Comparison of ENCODE assay signal across 8 cellular contexts in genomic region chr17:64599187-64599676, GRCh38.
DNase-seq lines count a peak whose midpoint lies in the region; TF ChIP-seq lines count a peak whose summit lies in the region.

No MANE protein-coding gene starts in this region.

- H3K36me3 ChIP-seq in SK-N-SH (replicated peaks in 1 of 2; ENCODE audit: control insufficient read depth in 1 of 2, insufficient read depth in 2 of 2, low read length in 1 of 2) = peaks cover 23 to 67% of the 10 kb centered on the region in 2 experiments
- peaks cover 25% of the 10 kb centered on the region for H3K36me3 ChIP-seq in brain microvascular endothelial cell (replicated peaks)

- H3K9ac ChIP-seq in H9 (ENCODE audit: extremely low read depth, insufficient read length, low read length) (no peak overlapping the region), SK-N-SH (no peak overlapping the region)

- no peak overlapping the region for H4K91ac ChIP-seq in H9 (ENCODE audit: insufficient read length, low read depth, low read length)

- H4K5ac ChIP-seq in H9 (ENCODE audit: insufficient read length, low read depth, low read length) = no peak overlapping the region

- no CpG with 5 or more reads among the region's 10 CpGs for WGBS in H9 (ENCODE audit: extremely low coverage, insufficient read length, low lambda C conversion rate)
- WGBS in SK-N-SH (ENCODE audit: low lambda C conversion rate) = 94% methylated on average over 10 of the region's 10 CpGs

- H2AFZ ChIP-seq in H9 (ENCODE audit: low read length) (no peak overlapping the region), SK-N-SH (ENCODE audit: low read depth) (no peak overlapping the region)

- H3K9me3 ChIP-seq in H9 (ENCODE audit: control insufficient read depth, low read depth, low read length) (no peaks in the 10 kb centered on the region), SK-N-SH (no peaks in the 10 kb centered on the region)

- no peaks in the 10 kb centered on the region for H3K23me2 ChIP-seq in H9 (ENCODE audit: insufficient read length, low read depth, low read length, poor library complexity, severe bottlenecking)

- H2BK15ac ChIP-seq in H9 (ENCODE audit: low read depth, low read length) = no peak overlapping the region

- peaks cover 0 to 8% of the 10 kb centered on the region in 2 experiments; a peak in 2 of 4 replicates for H3K4me1 Mint-ChIP-seq in H9
- peaks cover 31% of the 10 kb centered on the region for H3K4me1 Mint-ChIP-seq in activated naive CD4-positive, alpha-beta T cell treated with anti-CD3 and anti-CD28 coated beads for 36 hours (ENCODE audit: low read depth)

- no peak for TF ChIP-seq RAD21 in SK-N-SH (IDR thresholded peaks at IDR 0.05; ENCODE audit: low read length)

- H3K56ac ChIP-seq in H9 (ENCODE audit: insufficient read length, low read depth, low read length) = no peak overlapping the region

- DNase-seq in CMK (ENCODE audit: low read depth) (peak; percentile 24), H9 (peak; percentile 41), SK-N-SH (no peak), brain microvascular endothelial cell (no peak), NCI-H1417 treated with DMSO at 0.1 percent for 48 hours (lab: John Stamatoyannopoulos, UW) (no peak), RKO (ENCODE audit: low spot score) (no peak)
- peak; percentile 77 for DNase-seq in activated naive CD4-positive, alpha-beta T cell treated with anti-CD3 and anti-CD28 coated beads for 36 hours
- peak; percentile 28 for DNase-seq in stimulated activated CD4-positive, alpha-beta T cell treated with anti-CD3 and anti-CD28 coated beads, Interleukin-4, amount 100 ng/mL, for 1 hour

- H3K4ac ChIP-seq in H9 (ENCODE audit: low read depth, low read length) = no peak overlapping the region

- no peak overlapping the region for H3T11ph ChIP-seq in H9 (ENCODE audit: low read length)

- CTCF ChIA-PET in SK-N-SH (lab: Yijun Ruan, JAX) = interaction anchor here (1.0 to 1.5 kb wide), 4 partner anchors 19 to 181 kb away, joined by 3 to 4 read pairs (median 4); no protein-coding TSS in a partner anchor
- CTCF ChIA-PET in activated naive CD4-positive, alpha-beta T cell treated with anti-CD3 and anti-CD28 coated beads for 36 hours (lab: Charles Lee) = interaction anchor here (0.6 to 1.3 kb wide), 5 partner anchors 18 to 182 kb away, joined by 3 to 5 read pairs (median 4); no protein-coding TSS in a partner anchor

- intact Hi-C loops in activated naive CD4-positive, alpha-beta T cell treated with anti-CD3 and anti-CD28 coated beads for 36 hours (cut with micrococcal nuclease) = loop anchor here (1.0 to 2.0 kb wide), 4 partner anchors 50 to 178 kb away; partner anchors contain the start of genes CEP95, DDX5 and POLG2

- no peak overlapping the region for H2BK5ac ChIP-seq in H9 (ENCODE audit: insufficient read length, low read length)

- in situ Hi-C loops in brain microvascular endothelial cell (cut with HindIII; ENCODE audit: low pct_ligation_motif_present, low sequenced_read_pairs) = no loop called here

- H3K9me3 Mint-ChIP-seq in H9 = no peaks in the 10 kb centered on the region
- H3K9me3 Mint-ChIP-seq in activated naive CD4-positive, alpha-beta T cell treated with anti-CD3 and anti-CD28 coated beads for 36 hours = no peaks in the 10 kb centered on the region

- H3K23ac ChIP-seq in H9 (ENCODE audit: insufficient read length, low read depth, low read length) = no peak overlapping the region

- H3K18ac ChIP-seq in H9 (ENCODE audit: insufficient read length, low read depth, low read length) = no peak overlapping the region

- H3K27ac Mint-ChIP-seq in H9 = peak overlapping the region in 2 of 3 experiments; percentile 33 to 36; a peak in 2 of 7 replicates
- peak overlapping the region; percentile 88 for H3K27ac Mint-ChIP-seq in activated naive CD4-positive, alpha-beta T cell treated with anti-CD3 and anti-CD28 coated beads for 36 hours

- POLR2A ChIA-PET in SK-N-SH (lab: Yijun Ruan, JAX) = no interaction called here

- H4K20me1 ChIP-seq in H9 (ENCODE audit: control insufficient read depth, insufficient read depth, insufficient read length) (no peaks in the 10 kb centered on the region), SK-N-SH (ENCODE audit: insufficient read depth) (peaks cover 93% of the 10 kb centered on the region)

- no peak overlapping the region for H3K14ac ChIP-seq in H9 (ENCODE audit: insufficient read depth, low read length)

- TF ChIP-seq EP300 in SK-N-SH (IDR thresholded peaks at IDR 0.05; ENCODE audit: borderline replicate concordance in 1 of 2, low read depth in 1 of 2, low read length in 1 of 2) = no peak

- H2BK120ac ChIP-seq in H9 (ENCODE audit: low read depth, low read length, poor library complexity, severe bottlenecking) = no peak overlapping the region

- H3K79me1 ChIP-seq in H9 (ENCODE audit: insufficient read depth, low read depth, low read length, poor library complexity, severe bottlenecking) = no peaks in the 10 kb centered on the region

- H3K4me3 Mint-ChIP-seq in H9 = no peak overlapping the region
- H3K4me3 Mint-ChIP-seq in activated naive CD4-positive, alpha-beta T cell treated with anti-CD3 and anti-CD28 coated beads for 36 hours = peak overlapping the region; percentile 77

- TF ChIP-seq CTCF in H9 (conservative IDR thresholded peaks at IDR 0.05) (no peak), SK-N-SH (IDR thresholded peaks at IDR 0.05) (no peak), brain microvascular endothelial cell (IDR thresholded peaks at IDR 0.05; ENCODE audit: low read depth, low read length, missing control alignments) (no peak)

- H3K36me3 Mint-ChIP-seq in H9 (ENCODE audit: insufficient read depth in 1 of 3, low read depth in 3 of 3) = peaks cover 5 to 11% (median 9%) of the 10 kb centered on the region in 3 experiments; a peak in 5 of 7 replicates
- H3K36me3 Mint-ChIP-seq in activated naive CD4-positive, alpha-beta T cell treated with anti-CD3 and anti-CD28 coated beads for 36 hours (ENCODE audit: low read depth) = peaks cover 6% of the 10 kb centered on the region

- no peak overlapping the region for H2BK20ac ChIP-seq in H9 (ENCODE audit: low read depth, low read length, poor library complexity, severe bottlenecking)

- H2BK12ac ChIP-seq in H9 (ENCODE audit: insufficient read length, low read depth, low read length) = no peak overlapping the region

- H2AK5ac ChIP-seq in H9 (ENCODE audit: insufficient read length, low read length) = no peak overlapping the region

- no peak overlapping the region for H4K8ac ChIP-seq in H9 (replicated peaks; ENCODE audit: insufficient read length, low read depth, low read length)

- peaks cover 69% of the 10 kb centered on the region for H3F3A ChIP-seq in SK-N-SH (replicated peaks; ENCODE audit: insufficient read depth)

- H3K79me2 ChIP-seq in H9 (ENCODE audit: insufficient read depth, low read length) = no peaks in the 10 kb centered on the region; the same call in 1 of the 2 replicates
- H3K79me2 ChIP-seq in SK-N-SH (ENCODE audit: insufficient read depth) = peaks cover 100% of the 10 kb centered on the region

- H3K4me3 ChIP-seq in SK-N-SH (ENCODE audit: low read depth in 2 of 2, low read length in 1 of 2) (no peak overlapping the region), brain microvascular endothelial cell (ENCODE audit: low read depth, low read length) (no peak overlapping the region)

- H3K27me3 Mint-ChIP-seq in H9 (ENCODE audit: low read depth) = no peaks in the 10 kb centered on the region
- H3K27me3 Mint-ChIP-seq in activated naive CD4-positive, alpha-beta T cell treated with anti-CD3 and anti-CD28 coated beads for 36 hours (ENCODE audit: low read depth) = no peaks in the 10 kb centered on the region

- H3K27ac ChIP-seq in H9 (ENCODE audit: insufficient read length, low read depth, low read length) (no peak overlapping the region), SK-N-SH (ENCODE audit: low read depth in 2 of 2, low read length in 1 of 2) (peak overlapping the region in 1 of 2 experiments; percentile 15; a peak in 1 of 4 replicates), brain microvascular endothelial cell (no peak overlapping the region)

- H3K27me3 ChIP-seq in H9 (ENCODE audit: insufficient read depth, low read length) (no peaks in the 10 kb centered on the region), SK-N-SH (ENCODE audit: insufficient read depth) (no peaks in the 10 kb centered on the region), brain microvascular endothelial cell (replicated peaks) (no peaks in the 10 kb centered on the region)

- H3K9me2 ChIP-seq in SK-N-SH = no peaks in the 10 kb centered on the region

- no peaks in the 10 kb centered on the region for H3K4me1 ChIP-seq in H9 (ENCODE audit: insufficient read depth, low read length)
- peaks cover 0 to 12% of the 10 kb centered on the region in 2 experiments; a peak in 2 of 4 replicates for H3K4me1 ChIP-seq in SK-N-SH (ENCODE audit: control insufficient read depth in 1 of 2, insufficient read depth in 2 of 2, low read depth in 1 of 2, low read length in 1 of 2)

- H3K4me2 ChIP-seq in H9 (ENCODE audit: insufficient read depth, insufficient read length, low read length) = no peak overlapping the region
- H3K4me2 ChIP-seq in SK-N-SH = no peak overlapping the region

TF ChIP-seq in SK-N-SH, 30 proteins besides CTCF, POLR2A, EP300 and RAD21:
- peak; percentile 14; the same call in 1 of the 2 replicates for TF ChIP-seq POLR2AphosphoS5 (IDR thresholded peaks at IDR 0.05; ENCODE audit: low read depth, low read length)
- TF ChIP-seq SIN3A (IDR thresholded peaks at IDR 0.05; ENCODE audit: borderline replicate concordance, low read depth, low read length) = no peak
- no peak for TF ChIP-seq RXRA (IDR thresholded peaks at IDR 0.05; ENCODE audit: borderline replicate concordance, low read depth)
- no peak for TF ChIP-seq YY1 (IDR thresholded peaks at IDR 0.05; ENCODE audit: low read depth)
- no peak for TF ChIP-seq TCF12 (IDR thresholded peaks at IDR 0.05)
- TF ChIP-seq SMC3 (IDR thresholded peaks at IDR 0.05; ENCODE audit: low read depth, low read length) = no peak
- no peak for TF ChIP-seq EZH2phosphoT487 (IDR thresholded peaks at IDR 0.05; ENCODE audit: borderline replicate concordance, low read depth)
- TF ChIP-seq FOXM1 (IDR thresholded peaks at IDR 0.05; ENCODE audit: low read depth) = no peak
- TF ChIP-seq MEF2A (IDR thresholded peaks at IDR 0.05; ENCODE audit: borderline replicate concordance, low read depth) = no peak

Comparison
In these comparisons a context has a peak if more than half of its experiments do, and no peak if none do; other contexts are left out.
1. DNase-seq: peak in CMK (single experiment), H9 (single experiment), activated naive CD4-positive, alpha-beta T cell treated with anti-CD3 and anti-CD28 coated beads for 36 hours (single experiment) and stimulated activated CD4-positive, alpha-beta T cell treated with anti-CD3 and anti-CD28 coated beads, Interleukin-4, amount 100 ng/mL, for 1 hour (single experiment); none in SK-N-SH (single experiment), brain microvascular endothelial cell (single experiment), NCI-H1417 treated with DMSO at 0.1 percent for 48 hours (single experiment) and RKO (single experiment).